Comparison of ENCODE assay signal across 13 cellular contexts in the genomic region with DNA sequence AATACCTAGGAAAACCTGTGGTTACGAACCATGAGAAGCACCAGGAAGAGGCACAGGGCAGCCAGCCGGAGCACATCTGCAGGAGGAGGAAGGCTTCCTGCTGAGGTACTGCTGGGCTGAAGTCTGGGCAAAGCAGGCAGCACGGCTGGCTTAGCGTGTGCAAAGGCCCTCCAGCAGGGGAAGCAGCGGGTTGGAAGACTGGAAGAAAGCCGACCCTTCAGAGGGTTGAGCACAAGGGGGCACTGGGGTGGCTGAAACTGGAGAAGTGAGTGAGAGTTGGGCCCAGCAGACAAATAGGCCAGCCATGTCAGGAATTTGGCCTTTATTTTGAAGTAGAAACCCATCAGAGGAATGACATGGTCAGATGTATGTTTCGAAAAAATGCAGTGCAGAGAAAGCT. TPM values are rescaled to one million over a fixed set of nuclear protein-coding genes. Genes with fewer than 3 reads are reported as not detected.
A peak's percentile ranks its signal among the peaks of the same experiment; 100 is the strongest.
DNase-seq lines count a peak whose midpoint lies in the region; ATAC-seq and TF ChIP-seq lines count a peak whose summit lies in the region.
"Had no signal": no experiment of that assay in that cellular context is flagged by ENCODE, and none has a peak within 500 bp of the region (broad histone marks: within the 10 kb centered on the region; RNA-seq: fewer than 3 reads in every experiment).

No MANE protein-coding gene starts in this region.

- no peak for TF ChIP-seq POLR2A in gastroesophageal sphincter (IDR thresholded peaks at IDR 0.05)

- no peak overlapping the region for H3K9ac ChIP-seq in neural progenitor cell

- no peak overlapping the region for H3K4me3 ChIP-seq in cardiac fibroblast (replicated peaks in 1 of 2; ENCODE audit: low read depth in 2 of 2, low read length in 2 of 2)
- no peak overlapping the region for H3K4me3 ChIP-seq in neural progenitor cell
- H3K4me3 ChIP-seq in gastroesophageal sphincter = no peak overlapping the region
- H3K4me3 ChIP-seq: skin epidermis had no signal

- peak; percentile 43 for TF ChIP-seq CTCF in HFFc6 (IDR thresholded peaks at IDR 0.05)
- peak; percentile 19 for TF ChIP-seq CTCF in cardiac fibroblast (IDR thresholded peaks at IDR 0.05; ENCODE audit: low read depth, low read length)
- TF ChIP-seq CTCF in neural progenitor cell (IDR thresholded peaks at IDR 0.05) = peak; percentile 15
- no peak for TF ChIP-seq CTCF in gastroesophageal sphincter (IDR thresholded peaks at IDR 0.05)

- no peak overlapping the region for H3K27ac Mint-ChIP-seq in HFFc6
- H3K27ac Mint-ChIP-seq in neural progenitor cell = no peak overlapping the region
- H3K27ac Mint-ChIP-seq: activated naive CD8-positive, alpha-beta T cell had no signal

- no peaks in the 10 kb centered on the region for H3K27me3 ChIP-seq in neural progenitor cell
- no peaks in the 10 kb centered on the region for H3K27me3 ChIP-seq in gastroesophageal sphincter
- H3K27me3 ChIP-seq: neutrophil had no signal

- H3K27me3 Mint-ChIP-seq in HFFc6 (ENCODE audit: insufficient read depth) (peaks cover 8% of the 10 kb centered on the region; the same call in 1 of the 2 replicates), neural progenitor cell (ENCODE audit: insufficient read depth, low read depth) (peaks cover 7% of the 10 kb centered on the region)
- H3K27me3 Mint-ChIP-seq: activated naive CD8-positive, alpha-beta T cell had no signal

- ATAC-seq in gastroesophageal sphincter = no peak

- no peak overlapping the region for H2AFZ ChIP-seq in neural progenitor cell (replicated peaks)

- peaks cover 5% of the 10 kb centered on the region for H4K20me1 ChIP-seq in neural progenitor cell (ENCODE audit: low read depth)

- H3K9me3 ChIP-seq in neural progenitor cell (ENCODE audit: low read depth) = no peaks in the 10 kb centered on the region
- no peaks in the 10 kb centered on the region for H3K9me3 ChIP-seq in gastroesophageal sphincter
- H3K9me3 ChIP-seq: neutrophil had no signal

- no peaks in the 10 kb centered on the region for H3F3A ChIP-seq in neural progenitor cell (ENCODE audit: low read depth)

- no peaks in the 10 kb centered on the region for H3K79me2 ChIP-seq in neural progenitor cell (ENCODE audit: low read depth)

- H3K27ac ChIP-seq in neural progenitor cell (no peak overlapping the region), gastroesophageal sphincter (no peak overlapping the region)
- H3K27ac ChIP-seq: neutrophil, skin epidermis had no signal

- H3K36me3 ChIP-seq in neural progenitor cell = no peaks in the 10 kb centered on the region
- peaks cover 0 to 100% of the 10 kb centered on the region in 2 donors for H3K36me3 ChIP-seq in gastroesophageal sphincter

- DNase-seq in ELR (ENCODE audit: low read depth) (peak; percentile 51), HFFc6 (peak; percentile 36), cardiac fibroblast (ENCODE audit: low read depth in 2 of 2) (peak in 1 of 2 donors; percentile 20), neural progenitor cell (ENCODE audit: low spot score) (peak; percentile 40), head of caudate nucleus (no peak)
- no peak for DNase-seq in activated CD4-positive, CD25-positive, alpha-beta regulatory T cell treated with anti-CD3 and anti-CD28 coated beads, Interleukin-2, amount 50 U/mL, for 72 hours
- DNase-seq: COR-L47, NCI-H1092, SHP77 had no signal

- no peak overlapping the region for H3K4me2 ChIP-seq in neural progenitor cell

- no peak for TF ChIP-seq EP300 in gastroesophageal sphincter (IDR thresholded peaks at IDR 0.05)

- H3K9me3 Mint-ChIP-seq in HFFc6 = no peaks in the 10 kb centered on the region
- no peaks in the 10 kb centered on the region for H3K9me3 Mint-ChIP-seq in neural progenitor cell

- no peak overlapping the region for H3K4me3 Mint-ChIP-seq in HFFc6
- no peak overlapping the region for H3K4me3 Mint-ChIP-seq in neural progenitor cell
- H3K4me3 Mint-ChIP-seq: activated naive CD8-positive, alpha-beta T cell had no signal

- H3K4me1 Mint-ChIP-seq in HFFc6 (ENCODE audit: low read depth) (no peaks in the 10 kb centered on the region), neural progenitor cell (no peaks in the 10 kb centered on the region)

- H3K4me1 ChIP-seq in neural progenitor cell (no peaks in the 10 kb centered on the region), gastroesophageal sphincter (no peaks in the 10 kb centered on the region)

- H3K36me3 Mint-ChIP-seq in HFFc6 (ENCODE audit: low read depth) (peaks cover 61% of the 10 kb centered on the region), neural progenitor cell (peaks cover 39% of the 10 kb centered on the region)

- 56 to 77% methylated on average over 4 to 7 of the region's 7 CpGs for WGBS in gastroesophageal sphincter (ENCODE audit: low coverage in 1 of 2), 2 donors

- intact Hi-C loops in head of caudate nucleus (cut with DNase I) = no loop called here

RNA-seq across cellular contexts. Expression of a gene that starts 12.1 kb away (rescaled TPM):
- 10 to 100 TPM; 15.1 to 24.6 (median 18.6) TPM for total RNA-seq in HFFc6 (2021; fragmentation: NEBNext Ultra II Directional; extraction: Animal tissue kit (Norgen Biotek cat#: 25700))
- total RNA-seq in neural progenitor cell (ENCODE audit: low replicate concordance) = 1.4 and 2.9 TPM in 2 replicates
- total RNA-seq in gastroesophageal sphincter = 10 to 100 TPM; 10.1 to 26.2 (median 16.0) TPM

RNA-seq across cellular contexts. Expression of a gene that starts 15.3 kb away (rescaled TPM):
- 10 to 100 TPM; 13.4 to 15.8 (median 14.4) TPM for total RNA-seq in HFFc6 (2021; fragmentation: NEBNext Ultra II Directional; extraction: Animal tissue kit (Norgen Biotek cat#: 25700))
- 3.2 and 5.8 TPM in 2 replicates for total RNA-seq in neural progenitor cell (ENCODE audit: low replicate concordance)
- total RNA-seq in gastroesophageal sphincter = 10 to 100 TPM in 2 of 4 donors, 1 to 10 TPM in 2; 5.5 to 12.9 (median 10.1) TPM

RNA-seq across cellular contexts. Expression of a gene that starts 24.0 kb away (rescaled TPM):
- 10 to 100 TPM; 15.2 to 26.2 (median 18.4) TPM for total RNA-seq in HFFc6 (2021; fragmentation: NEBNext Ultra II Directional; extraction: Animal tissue kit (Norgen Biotek cat#: 25700))
- total RNA-seq in neural progenitor cell (ENCODE audit: low replicate concordance) (10.2 and 20.1 TPM in 2 replicates), gastroesophageal sphincter (10 to 100 TPM; 23.7 to 51.5 (median 40.0) TPM)

RNA-seq across cellular contexts. Expression of a gene that starts 37.6 kb away (rescaled TPM):
- 1 to 10 TPM; 6.7 to 9.9 (median 7.1) TPM for total RNA-seq in HFFc6 (2021; fragmentation: NEBNext Ultra II Directional; extraction: Animal tissue kit (Norgen Biotek cat#: 25700))
- total RNA-seq in neural progenitor cell (ENCODE audit: low replicate concordance) (6.6 and 7.3 TPM in 2 replicates), gastroesophageal sphincter (1 to 10 TPM in 2 of 4 donors, under 1 TPM in 1, not detected in 1; 0.54 to 3.3 (median 1.9) TPM)

RNA-seq across cellular contexts. Expression of a gene that starts 49.5 kb away (rescaled TPM):
- total RNA-seq in HFFc6 (2021; fragmentation: NEBNext Ultra II Directional; extraction: Animal tissue kit (Norgen Biotek cat#: 25700)) = 10 to 100 TPM; 21.9 to 25.8 (median 23.4) TPM
- total RNA-seq in neural progenitor cell (ENCODE audit: low replicate concordance) (9.2 and 76.7 TPM in 2 replicates), gastroesophageal sphincter (10 to 100 TPM in 3 of 4 donors, 1 to 10 TPM in 1; 10.0 to 23.5 (median 11.9) TPM)

Comparison
In these comparisons a context has a peak if more than half of its experiments do, and no peak if none do; other contexts are left out.
1. DNase-seq: peak in ELR (single experiment), HFFc6 (single experiment) and neural progenitor cell (single experiment); none in activated CD4-positive, CD25-positive, alpha-beta regulatory T cell treated with anti-CD3 and anti-CD28 coated beads, Interleukin-2, amount 50 U/mL, for 72 hours (single experiment) and head of caudate nucleus (0 of 42).
2. CTCF ChIP-seq: peak in HFFc6 (single experiment), cardiac fibroblast (single experiment) and neural progenitor cell (single experiment); none in gastroesophageal sphincter (0 of 4).